In the genomic region with DNA sequence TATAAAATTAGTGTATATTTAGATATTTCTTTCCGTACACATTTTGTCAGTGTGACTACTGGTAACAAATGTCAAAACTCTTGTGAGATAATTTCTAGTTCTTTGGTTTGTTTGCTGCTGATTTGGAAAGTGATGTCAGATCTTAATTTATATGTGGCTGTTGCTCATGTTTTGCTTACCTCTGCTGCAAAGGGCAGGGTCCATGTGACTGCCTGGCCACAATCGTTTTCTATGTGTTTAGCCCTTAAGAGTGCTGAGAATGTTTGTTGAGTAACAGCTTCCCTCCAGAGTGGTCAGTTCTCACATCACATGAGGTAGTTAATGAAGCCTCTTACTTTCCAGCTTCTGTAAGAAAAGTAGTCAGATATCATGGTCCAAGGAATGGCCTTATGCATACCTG, we compare ENCODE assay signal across 13 cellular contexts. TPM values are rescaled to one million over a fixed set of nuclear protein-coding genes. Genes with fewer than 3 reads are reported as not detected.
A peak's percentile ranks its signal among the peaks of the same experiment; 100 is the strongest.
DNase-seq lines count a peak whose midpoint lies in the region; ATAC-seq and TF ChIP-seq lines count a peak whose summit lies in the region.
"Had no signal": no experiment of that assay in that cellular context is flagged by ENCODE, and none has a peak within 500 bp of the region (broad histone marks: within the 10 kb centered on the region; RNA-seq: fewer than 3 reads in every experiment).

No MANE protein-coding gene starts in this region.

- H3K4me3 ChIP-seq in NB4 (ENCODE audit: low read depth, low read length) (no peak overlapping the region), retinal pigment epithelial cell (ENCODE audit: low read length) (no peak overlapping the region)
- H3K4me3 ChIP-seq: colonic mucosa, esophagus muscularis mucosa, SK-N-MC had no signal

- DNase-seq in GM03348 (ENCODE audit: low spot score): peak; percentile 47
- DNase-seq in NB4 (ENCODE audit: low read depth): peak; percentile 34
- peak; percentile 72 for DNase-seq in fibroblast of peridontal ligament (ENCODE audit: extremely low read depth)
- DNase-seq in retinal pigment epithelial cell (ENCODE audit: low read depth): peak; percentile 95
- no peak for DNase-seq in superior temporal gyrus (ENCODE audit: extremely low spot score)
- no peak for DNase-seq in dermis blood vessel endothelial cell
- DNase-seq in activated CD8-positive, alpha-beta memory T cell treated with anti-CD3 and anti-CD28 coated beads, Interleukin-2, amount 50 U/mL, for 48 hours: no peak
- DNase-seq: activated naive CD8-positive, alpha-beta T cell treated with anti-CD3 and anti-CD28 coated beads, Interleukin-2, amount 10 ng/mL, durations not matched to agents 7 days and 5 days; colonic mucosa; stimulated activated CD4-positive, alpha-beta T cell treated with anti-CD3 and anti-CD28 coated beads, Interleukin-4, amount 100 ng/mL, for 1 hour had no signal

- ATAC-seq in HG03460 (IDR thresholded peaks at IDR 0.05; ENCODE audit: unreplicated experiment): no peak

- no peak for TF ChIP-seq POLR2A in NB4 (IDR thresholded peaks at IDR 0.05; ENCODE audit: extremely low read depth, insufficient read length)

- no peak for TF ChIP-seq CTCF in NB4 (IDR thresholded peaks at IDR 0.05; ENCODE audit: low read depth, low read length)
- no peak for TF ChIP-seq CTCF in retinal pigment epithelial cell (conservative IDR thresholded peaks at IDR 0.05; ENCODE audit: low read depth, low read length)

RNA-seq across cellular contexts. Expression of gene NRBF2, which starts 4.2 kb away (rescaled TPM):
- total RNA-seq in dermis blood vessel endothelial cell: 22.1 and 23.7 TPM in 2 replicates

Comparison
In these comparisons a context has a peak if more than half of its experiments do, and no peak if none do; other contexts are left out.
1. DNase-seq: peak in GM03348 (single experiment), NB4 (single experiment), fibroblast of peridontal ligament (single experiment) and retinal pigment epithelial cell (single experiment); none in superior temporal gyrus (single experiment), dermis blood vessel endothelial cell (single experiment) and activated CD8-positive, alpha-beta memory T cell treated with anti-CD3 and anti-CD28 coated beads, Interleukin-2, amount 50 U/mL, for 48 hours (single experiment).